In genomic region chr11:64916848-64917662, GRCh38 we compare ENCODE assay signal across 8 cellular contexts. TPM values are rescaled to one million over a fixed set of nuclear protein-coding genes. Genes with fewer than 3 reads are reported as not detected.
DNase-seq lines count a peak whose midpoint lies in the region; ATAC-seq and TF ChIP-seq lines count a peak whose summit lies in the region.

Gene ATG2A, minus strand, starts transcription at chr11:64917209. Its CDS starts 74 bp downstream, at chr11:64917135.

- peak; percentile 98 for TF ChIP-seq POLR2A in prostate gland (IDR thresholded peaks at IDR 0.05)

- under 1% methylated on average over 44 of the region's 55 CpGs for WGBS in prostate gland
- under 1% methylated on average over 55 of the region's 55 CpGs for WGBS in urinary bladder

- ATAC-seq in GM18498 (IDR thresholded peaks at IDR 0.05; ENCODE audit: unreplicated experiment) (peak; percentile 90), HG02938 (IDR thresholded peaks at IDR 0.05; ENCODE audit: unreplicated experiment) (peak; percentile 94), left ventricle myocardium superior (peak; percentile 97)

- intact Hi-C loops in left ventricle myocardium superior (cut with micrococcal nuclease) = no loop called here
- intact Hi-C loops in prostate gland (cut with DNase I) = loop anchor here (2.0 to 10.0 kb wide), 2 partner anchors 98 to 198 kb away; partner anchors contain the start of genes ARL2, TM7SF2 and ZNHIT2

- H3K4me1 ChIP-seq in prostate gland (replicated peaks) (peaks cover 17% of the 10 kb centered on the region), urinary bladder (ENCODE audit: insufficient read depth) (no peaks in the 10 kb centered on the region)

- no peaks in the 10 kb centered on the region for H3K27me3 ChIP-seq in prostate gland (replicated peaks; ENCODE audit: insufficient read depth)

- H3K27ac ChIP-seq in angular gyrus (ENCODE audit: low read depth, low read length) (peak within 1 kb of the TSS; percentile 94), prostate gland (peak within 1 kb of the TSS; percentile 71 to 80), urinary bladder (ENCODE audit: low read depth) (peak within 1 kb of the TSS; percentile 70)

- H3K36me3 ChIP-seq in prostate gland = peaks cover 8 to 12% of the 10 kb centered on the region in 2 donors
- peaks cover under 1% of the 10 kb centered on the region for H3K36me3 ChIP-seq in urinary bladder (ENCODE audit: insufficient read depth)

- H3K4me3 ChIP-seq in prostate gland (peak within 1 kb of the TSS; percentile 76 to 92), urinary bladder (ENCODE audit: low read depth, low read length) (peak within 1 kb of the TSS; percentile 82)

- DNase-seq in NCI-H187 (lab: John Stamatoyannopoulos, UW) (peak; percentile 96 to 98), T-helper 2 cell (peak; percentile 96 to 100 (median 98)), left ventricle myocardium superior (peak; percentile 100), prostate gland (ENCODE audit: low spot score) (peak; percentile 99)

- H3K9me3 ChIP-seq in prostate gland = no peaks in the 10 kb centered on the region

- peak in 1 of 4 experiments; percentile 18 for TF ChIP-seq CTCF in prostate gland (IDR thresholded peaks at IDR 0.05)

RNA-seq across cellular contexts. Expression of gene ATG2A, which starts in this region (rescaled TPM):
- total RNA-seq in left ventricle myocardium superior = 13.0 TPM
- total RNA-seq in prostate gland = 10 to 100 TPM; 38.4 to 66.1 TPM
- total RNA-seq in urinary bladder = 7.6 TPM
- 21.4 TPM for polyA plus RNA-seq in urinary bladder

Comparison
In these comparisons a context has a peak if more than half of its experiments do, and no peak if none do; other contexts are left out.
1. Peak in every context shown above with its lines: DNase-seq, ATAC-seq, H3K4me3 ChIP-seq and H3K27ac ChIP-seq.